ENCODE assay signal across 8 cellular contexts in genomic region chr6:163711615-163712568, GRCh38.
DNase-seq lines count a peak whose midpoint lies in the region; ATAC-seq and TF ChIP-seq lines count a peak whose summit lies in the region.

No MANE protein-coding gene starts in this region.

- H3K79me2 ChIP-seq in GM23338 (replicated peaks; ENCODE audit: insufficient read depth) (no peaks in the 10 kb centered on the region), OCI-LY7 (ENCODE audit: insufficient read depth, low read depth, low read length) (no peaks in the 10 kb centered on the region)

- peaks cover 3% of the 10 kb centered on the region for H3K27me3 Mint-ChIP-seq in GM23338 (ENCODE audit: insufficient read depth, low read depth, poor library complexity)

- ATAC-seq in GM23338 (peak; percentile 76), sciatic nerve (peak; percentile 94), HG03280 (IDR thresholded peaks at IDR 0.05; ENCODE audit: unreplicated experiment) (no peak)

- TF ChIP-seq CTCF in GM23338 (conservative IDR thresholded peaks at IDR 0.05; ENCODE audit: low read depth in 2 of 2): peak; percentile 33 to 39
- peak; percentile 77 for TF ChIP-seq CTCF in OCI-LY7 (conservative IDR thresholded peaks at IDR 0.05; ENCODE audit: low read length)

- H4K20me1 ChIP-seq in GM23338 (replicated peaks; ENCODE audit: insufficient read depth) (no peaks in the 10 kb centered on the region), OCI-LY7 (ENCODE audit: insufficient read depth, low read length) (no peaks in the 10 kb centered on the region)

- H3K9me2 ChIP-seq in GM23338 (ENCODE audit: insufficient read depth) (no peaks in the 10 kb centered on the region), OCI-LY7 (ENCODE audit: insufficient read depth, low read length) (no peaks in the 10 kb centered on the region)

- POLR2A ChIA-PET in OCI-LY7 (lab: Charles Lee): interaction anchor here (0.6 to 5.0 kb wide), 12 partner anchors 10 to 1437 kb away, joined by 3 to 38 read pairs (median 4); no protein-coding TSS in a partner anchor

- no peak overlapping the region for H2AFZ ChIP-seq in GM23338
- H2AFZ ChIP-seq in OCI-LY7 (ENCODE audit: low read length): peak overlapping the region; percentile 87; the same call in 1 of the 2 replicates

- no peak overlapping the region for H3K27ac Mint-ChIP-seq in GM23338

- H3K36me3 ChIP-seq in GM23338 (ENCODE audit: insufficient read depth) (no peaks in the 10 kb centered on the region), OCI-LY7 (ENCODE audit: insufficient read depth, low read length) (no peaks in the 10 kb centered on the region)

- intact Hi-C loops in OCI-LY7 (cut with micrococcal nuclease; ENCODE audit: unreplicated experiment) (loop anchor here (1.0 to 2.0 kb wide), 4 partner anchors 44 to 295 kb away; no protein-coding TSS in a partner anchor), sciatic nerve (cut with DNase I) (no loop called here)

- BruUV-seq in OCI-LY7 (replicated peaks; lab: Mats Ljungman, UMichigan): no TSS peak

- H3K4me3 Mint-ChIP-seq in GM23338: no peak overlapping the region

- no peaks in the 10 kb centered on the region for H3K27me3 ChIP-seq in GM23338 (ENCODE audit: insufficient read depth)

- no peaks in the 10 kb centered on the region for H3F3A ChIP-seq in GM23338 (replicated peaks; ENCODE audit: low read depth)

- H3K4me1 Mint-ChIP-seq in GM23338: no peaks in the 10 kb centered on the region

- no peaks in the 10 kb centered on the region for H3K9me3 ChIP-seq in OCI-LY7 (ENCODE audit: low read length)

- no peak overlapping the region for H3K4me2 ChIP-seq in GM23338
- H3K4me2 ChIP-seq in OCI-LY7 (ENCODE audit: low read length): peak overlapping the region; percentile 65

- H3K36me3 Mint-ChIP-seq in GM23338 (ENCODE audit: low read depth): no peaks in the 10 kb centered on the region

- no peak overlapping the region for H3K27ac ChIP-seq in GM23338 (ENCODE audit: low read depth)
- H3K27ac ChIP-seq in OCI-LY7 (ENCODE audit: low read depth, low read length, poor library complexity, severe bottlenecking): peak overlapping the region; percentile 62

- H3K4me3 ChIP-seq in GM23338 (no peak overlapping the region), OCI-LY7 (ENCODE audit: low read depth, low read length, poor library complexity, severe bottlenecking) (peak overlapping the region; percentile 25)

- H3K4me1 ChIP-seq in GM23338 (ENCODE audit: insufficient read depth): no peaks in the 10 kb centered on the region
- H3K4me1 ChIP-seq in OCI-LY7 (ENCODE audit: insufficient read depth, low read length, poor library complexity, severe bottlenecking): peaks cover 75% of the 10 kb centered on the region

- no peaks in the 10 kb centered on the region; the same call in 2 of the 3 replicates for H3K9me3 Mint-ChIP-seq in GM23338

- CTCF ChIA-PET in OCI-LY7 (lab: Charles Lee; ENCODE audit: unreplicated experiment): interaction anchor here (1.0 kb wide), 1 partner anchor 44 kb away, joined by 5 read pairs; no protein-coding TSS in a partner anchor

- DNase-seq in GF-D8 (lab: John Stamatoyannopoulos, UW): peak; percentile 86
- DNase-seq in GM23338 (ENCODE audit: low spot score): peak; percentile 36
- DNase-seq in OCI-LY7 (ENCODE audit: low spot score): peak; percentile 84
- DNase-seq in fibroblast of peridontal ligament (ENCODE audit: extremely low read depth): peak; percentile 1
- DNase-seq in sciatic nerve (ENCODE audit: low spot score): peak; percentile 83
- DNase-seq in NCI-H1105 (lab: John Stamatoyannopoulos, UW): no peak
- no peak for DNase-seq in activated CD8-positive, alpha-beta memory T cell treated with anti-CD3 and anti-CD28 coated beads for 24 hours

TF ChIP-seq in GM23338, 12 proteins besides CTCF, POLR2A, EP300 and RAD21 (continues in another document):
- TF ChIP-seq CREB1 (CRISPR knock-in tag; IDR thresholded peaks at IDR 0.05; ENCODE audit: low read depth) (no peak), NANOG (IDR thresholded peaks at IDR 0.05; ENCODE audit: borderline replicate concordance) (no peak), EZH2phosphoT487 (IDR thresholded peaks at IDR 0.05; ENCODE audit: unreplicated experiment) (no peak), REST (IDR thresholded peaks at IDR 0.05; ENCODE audit: unreplicated experiment) (no peak), ZNF114 (CRISPR knock-in tag; IDR thresholded peaks at IDR 0.05) (no peak), EZH2 (IDR thresholded peaks at IDR 0.05; ENCODE audit: low read depth, unreplicated experiment) (no peak), STAT1 (IDR thresholded peaks at IDR 0.05; ENCODE audit: unreplicated experiment) (no peak), POLR2AphosphoS5 (IDR thresholded peaks at IDR 0.05; ENCODE audit: low read depth) (no peak), ZNF331 (CRISPR knock-in tag; IDR thresholded peaks at IDR 0.05; ENCODE audit: low read depth) (no peak), JUNB (IDR thresholded peaks at IDR 0.05; ENCODE audit: unreplicated experiment) (no peak), ETS1 (IDR thresholded peaks at IDR 0.05) (no peak)

Comparison
In these comparisons a context has a peak if more than half of its experiments do, and no peak if none do; other contexts are left out.
1. DNase-seq: peak in GF-D8 (single experiment), GM23338 (single experiment), OCI-LY7 (single experiment), fibroblast of peridontal ligament (single experiment) and sciatic nerve (single experiment); none in NCI-H1105 (single experiment) and activated CD8-positive, alpha-beta memory T cell treated with anti-CD3 and anti-CD28 coated beads for 24 hours (single experiment).